Comparison of ENCODE assay signal across 15 cellular contexts in genomic region chr19:887072-887471, GRCh38. TPM values are rescaled to one million over a fixed set of nuclear protein-coding genes. Genes with fewer than 3 reads are reported as not detected.
DNase-seq lines count a peak whose midpoint lies in the region; TF ChIP-seq lines count a peak whose summit lies in the region.
"Had no signal": no experiment of that assay in that cellular context is flagged by ENCODE, and none has a peak within 500 bp of the region (broad histone marks: within the 10 kb centered on the region; RNA-seq: fewer than 3 reads in every experiment).

No MANE protein-coding gene starts in this region.

- H3K9me3 Mint-ChIP-seq in nephron progenitor cell: no peaks in the 10 kb centered on the region
- no peaks in the 10 kb centered on the region for H3K9me3 Mint-ChIP-seq in T-helper 2 cell treated with Interferon-gamma antibody and Interleukin-4, amounts not matched to agents 5 μg/mL and 100 μg/mL, for 36 hours
- H3K9me3 Mint-ChIP-seq: activated T-helper 1 cell treated with anti-CD3 and anti-CD28 coated beads, Interleukin-12 subunit alpha, Interleukin-12 subunit beta, Interleukin-2, Interleukin-4 antibody, amounts not matched to agents 30 ng/mL and 10 ng/mL and 1 ng/mL, durations not matched to agents 14 hours and 24 hours and 36 hours; natural killer cell had no signal

- POLR2A ChIA-PET in GM10248 (lab: Yijun Ruan, JAX): no interaction called here

- no peaks in the 10 kb centered on the region for H3K4me1 Mint-ChIP-seq in nephron progenitor cell
- H3K4me1 Mint-ChIP-seq in T-helper 2 cell treated with Interferon-gamma antibody and Interleukin-4, amounts not matched to agents 5 μg/mL and 100 μg/mL, for 36 hours (ENCODE audit: low read depth): peaks cover 7% of the 10 kb centered on the region

- TF ChIP-seq CTCF in nephron progenitor cell (IDR thresholded peaks at IDR 0.05) (no peak), GM10248 (IDR thresholded peaks at IDR 0.05; ENCODE audit: control extremely low read depth, extremely low read depth, low read depth, missing control alignments) (no peak)

- peak; percentile 89 for DNase-seq in EH (ENCODE audit: low read depth)
- DNase-seq in NCI-H69 (lab: John Stamatoyannopoulos, UW): peak; percentile 17
- DNase-seq in dermis blood vessel endothelial cell: peak; percentile 42
- DNase-seq in nephron progenitor cell: peak; percentile 39
- DNase-seq in middle frontal gyrus (ENCODE audit: extremely low spot score, low spot score): no peak
- DNase-seq in GM10248 (ENCODE audit: extremely low spot score): no peak
- DNase-seq in T-helper 2 cell treated with Interferon-gamma antibody and Interleukin-4, amounts not matched to agents 5 μg/mL and 100 μg/mL, for 36 hours (ENCODE audit: low spot score): no peak
- DNase-seq: activated CD4-positive, alpha-beta T cell treated with anti-CD3 and anti-CD28 coated beads for 4 hours; Calu3; erythroblast; natural killer cell; NCI-H2107 had no signal

- H3K4me3 Mint-ChIP-seq in nephron progenitor cell: no peak overlapping the region
- no peak overlapping the region for H3K4me3 Mint-ChIP-seq in T-helper 2 cell treated with Interferon-gamma antibody and Interleukin-4, amounts not matched to agents 5 μg/mL and 100 μg/mL, for 36 hours
- H3K4me3 Mint-ChIP-seq: activated T-helper 1 cell treated with anti-CD3 and anti-CD28 coated beads, Interleukin-12 subunit alpha, Interleukin-12 subunit beta, Interleukin-2, Interleukin-4 antibody, amounts not matched to agents 30 ng/mL and 10 ng/mL and 1 ng/mL, durations not matched to agents 14 hours and 24 hours and 36 hours; natural killer cell had no signal

- CTCF ChIA-PET in GM10248 (lab: Yijun Ruan, JAX): no interaction called here

- no peaks in the 10 kb centered on the region for H3K27me3 Mint-ChIP-seq in nephron progenitor cell (ENCODE audit: low read depth, poor library complexity)
- no peaks in the 10 kb centered on the region for H3K27me3 Mint-ChIP-seq in T-helper 2 cell treated with Interferon-gamma antibody and Interleukin-4, amounts not matched to agents 5 μg/mL and 100 μg/mL, for 36 hours (ENCODE audit: low read depth)

- H3K36me3 Mint-ChIP-seq in nephron progenitor cell (ENCODE audit: low read depth): peaks cover 29% of the 10 kb centered on the region
- peaks cover 14% of the 10 kb centered on the region for H3K36me3 Mint-ChIP-seq in T-helper 2 cell treated with Interferon-gamma antibody and Interleukin-4, amounts not matched to agents 5 μg/mL and 100 μg/mL, for 36 hours (ENCODE audit: low read depth)
- H3K36me3 Mint-ChIP-seq: natural killer cell had no signal

- no peak overlapping the region for H3K27ac Mint-ChIP-seq in nephron progenitor cell
- H3K27ac Mint-ChIP-seq in T-helper 2 cell treated with Interferon-gamma antibody and Interleukin-4, amounts not matched to agents 5 μg/mL and 100 μg/mL, for 36 hours: no peak overlapping the region
- H3K27ac Mint-ChIP-seq: activated T-helper 1 cell treated with anti-CD3 and anti-CD28 coated beads, Interleukin-12 subunit alpha, Interleukin-12 subunit beta, Interleukin-2, Interleukin-4 antibody, amounts not matched to agents 30 ng/mL and 10 ng/mL and 1 ng/mL, durations not matched to agents 14 hours and 24 hours and 36 hours; natural killer cell had no signal

RNA-seq across cellular contexts. Expression of gene MED16, which starts 5.9 kb away (rescaled TPM):
- 40.5 and 64.0 TPM in 2 replicates for total RNA-seq in dermis blood vessel endothelial cell

RNA-seq across cellular contexts. Expression of gene RNU6-9, which starts 6.2 kb away (rescaled TPM):
- total RNA-seq in dermis blood vessel endothelial cell: not detected in 2 replicates
- total RNA-seq: activated T-helper 1 cell treated with anti-CD3 and anti-CD28 coated beads, Interleukin-12 subunit alpha, Interleukin-12 subunit beta, Interleukin-2, Interleukin-4 antibody, amounts not matched to agents 30 ng/mL and 10 ng/mL and 1 ng/mL, durations not matched to agents 14 hours and 24 hours and 36 hours; bronchial epithelial cell; Calu3; natural killer cell; suprapubic skin had no signal

RNA-seq across cellular contexts. Expression of gene R3HDM4, which starts 25.9 kb away (rescaled TPM):
- total RNA-seq in dermis blood vessel endothelial cell: 36.9 and 47.0 TPM in 2 replicates

RNA-seq across cellular contexts. Expression of gene CFD, which starts 27.6 kb away (rescaled TPM):
- total RNA-seq in dermis blood vessel endothelial cell: 2.5 TPM in 1 of 2 replicates, not detected in the other

RNA-seq across cellular contexts. Expression of gene KISS1R, which starts 30.1 kb away (rescaled TPM):
- total RNA-seq in dermis blood vessel endothelial cell: not detected in 2 replicates
- total RNA-seq: bronchial epithelial cell, Calu3 had no signal

Comparison
In these comparisons a context has a peak if more than half of its experiments do, and no peak if none do; other contexts are left out.
1. DNase-seq: peak in EH (single experiment), NCI-H69 (single experiment), dermis blood vessel endothelial cell (single experiment) and nephron progenitor cell (single experiment); none in middle frontal gyrus (single experiment), GM10248 (single experiment) and T-helper 2 cell treated with Interferon-gamma antibody and Interleukin-4, amounts not matched to agents 5 μg/mL and 100 μg/mL, for 36 hours (single experiment).